Comparison of ENCODE assay signal across 8 cellular contexts in the genomic region with DNA sequence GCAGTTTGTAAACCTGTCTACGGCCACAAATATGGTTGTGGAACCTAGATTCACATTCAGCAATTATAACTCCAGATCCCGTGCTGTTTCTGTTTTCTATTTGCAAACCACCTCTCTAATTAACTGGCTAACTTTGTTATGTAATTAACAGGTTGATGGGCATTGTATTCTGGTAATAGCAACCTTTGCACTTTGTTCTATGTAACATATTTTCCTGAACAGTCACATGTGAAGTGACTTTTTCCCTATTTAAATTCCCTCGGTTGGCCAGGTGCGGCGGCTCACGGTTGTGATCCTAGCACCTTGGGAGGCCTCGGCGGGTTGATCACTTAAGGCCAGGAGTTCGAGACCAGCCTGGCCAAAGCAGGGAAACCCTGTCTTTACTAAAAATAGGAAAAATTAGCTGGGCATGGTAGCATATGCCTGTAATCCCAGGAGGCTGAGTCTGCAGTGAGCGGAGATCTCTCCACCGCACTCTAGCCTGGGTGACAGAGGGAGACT. TPM values are rescaled to one million over a fixed set of nuclear protein-coding genes. Genes with fewer than 3 reads are reported as not detected.
DNase-seq lines count a peak whose midpoint lies in the region; ATAC-seq, FAIRE-seq and TF ChIP-seq lines count a peak whose summit lies in the region.

No MANE protein-coding gene starts in this region.

- H3K4me3 ChIP-seq in BJ (ENCODE audit: low read depth, low read length) (peak overlapping the region; percentile 66), K562 (peak overlapping the region; percentile 77)

- TF ChIP-seq POLR2A in K562 (conservative IDR thresholded peaks at IDR 0.05): no peak

- H2AFZ ChIP-seq in K562 (ENCODE audit: low read depth, low read length): 0 out of 2 replicates have a peak overlapping the region, but pooled peaks have one; percentile 16

- no peaks in the 10 kb centered on the region for H3K27me3 Mint-ChIP-seq in mesothelial cell of epicardium (ENCODE audit: low read depth)

- under 1% methylated on average over 11 of the region's 11 CpGs for WGBS in K562 (ENCODE audit: insufficient coverage, low coverage, missing lambda C conversion rate)

- H3K79me2 ChIP-seq in K562 (ENCODE audit: control insufficient read depth, insufficient read depth, low read length): peaks cover 70% of the 10 kb centered on the region

- TF ChIP-seq RAD21 in K562 (CRISPR knock-in tag; conservative IDR thresholded peaks at IDR 0.05 in 1 of 2, IDR thresholded peaks at IDR 0.05 in 1 of 2): no peak

- no peaks in the 10 kb centered on the region for H3K36me3 Mint-ChIP-seq in mesothelial cell of epicardium

- H3K36me3 ChIP-seq in BJ (ENCODE audit: control insufficient read depth, insufficient read depth, low read length): no peaks in the 10 kb centered on the region
- peaks cover 21% of the 10 kb centered on the region; the same call in 2 of the 3 replicates for H3K36me3 ChIP-seq in K562 (ENCODE audit: control insufficient read depth, insufficient read depth, low read length)

- intact Hi-C loops in K562 (cut with micrococcal nuclease): loop anchor here (2.0 to 10.0 kb wide), 2 partner anchors 49 to 461 kb away; no protein-coding TSS in a partner anchor

- no peak overlapping the region for H3K27ac Mint-ChIP-seq in mesothelial cell of epicardium

- in situ Hi-C loops in K562 (cut with MboI): loop anchor here (5.0 kb wide), 1 partner anchor 61 kb away; the partner anchor contains the start of gene RABGGTB

- no peaks in the 10 kb centered on the region for H3K9me1 ChIP-seq in K562 (ENCODE audit: control insufficient read depth, insufficient read depth, low read length)

- ATAC-seq in K562 (peak; percentile 32), GM21825 (IDR thresholded peaks at IDR 0.05; ENCODE audit: unreplicated experiment) (no peak)

- peak overlapping the region; percentile 95 for H3K27ac ChIP-seq in K562 (ENCODE audit: extremely low read depth, low read depth, low read length)

- TF ChIP-seq CTCF in BJ (IDR thresholded peaks at IDR 0.05; ENCODE audit: insufficient read depth, low read depth, low read length): no peak
- TF ChIP-seq CTCF in K562 (IDR thresholded peaks at IDR 0.05 in 2 of 3, conservative IDR thresholded peaks at IDR 0.05 in 1 of 3; ENCODE audit: insufficient read depth in 2 of 3, low read depth in 1 of 3, low read length in 3 of 3): no peak
- no peak for TF ChIP-seq CTCF in mesothelial cell of epicardium (IDR thresholded peaks at IDR 0.05; ENCODE audit: unreplicated experiment)

- DNase-seq in BJ (ENCODE audit: low read depth) (no peak), HuH-7 (ENCODE audit: low spot score) (peak; percentile 30), K562 (ENCODE audit: extremely low read depth in 1 of 4, low spot score in 3 of 4) (peak in 2 of 4 experiments; percentile 14 to 60), mesothelial cell of epicardium (ENCODE audit: low spot score in 2 of 2, unreplicated experiment in 2 of 2) (no peak), NCI-H128 (lab: John Stamatoyannopoulos, UW; ENCODE audit: unreplicated experiment) (no peak)
- DNase-seq in stimulated activated CD4-positive, alpha-beta T cell treated with anti-CD3 and anti-CD28 coated beads, Interleukin-1b, Interleukin-23, amount 100 ng/mL, for 48 hours: no peak
- DNase-seq in activated CD4-positive, alpha-beta T cell treated with anti-CD3 and anti-CD28 coated beads, Interleukin-2, amount 50 U/mL, for 4 hours: no peak

- peaks cover 0 to 9% of the 10 kb centered on the region in 2 experiments; a peak in 3 of 5 replicates for H3K4me1 ChIP-seq in K562 (replicated peaks in 1 of 2; ENCODE audit: control insufficient read depth in 2 of 2, insufficient read depth in 2 of 2, low read length in 2 of 2)

- CTCF ChIA-PET in BJ (lab: Yijun Ruan, JAX): interaction anchor here (1.2 kb wide), 1 partner anchor 42 kb away, joined by 3 read pairs; no protein-coding TSS in a partner anchor
- CTCF ChIA-PET in K562 (lab: Yijun Ruan, JAX; ENCODE audit: low intra/inter-chr PET ratio): no interaction called here

- peaks cover 24% of the 10 kb centered on the region for H3K4me1 Mint-ChIP-seq in mesothelial cell of epicardium

- no peak for TF ChIP-seq EP300 in K562 (IDR thresholded peaks at IDR 0.05; ENCODE audit: low read length)

- peaks cover 5% of the 10 kb centered on the region for H3K9me3 ChIP-seq in K562 (replicated peaks; ENCODE audit: control insufficient read depth, insufficient read depth, low read depth, low read length)

- H3K4me3 Mint-ChIP-seq in mesothelial cell of epicardium: peak overlapping the region; percentile 98

- FAIRE-seq in K562 (lab: Jason Lieb, UNC): no peak

- peak overlapping the region; percentile 89 to 93 for H3K9ac ChIP-seq in K562 (ENCODE audit: insufficient read depth in 1 of 2, low read depth in 2 of 2, low read length in 2 of 2)

- no TSS peak for BruUV-seq in K562 (replicated peaks; lab: Mats Ljungman, UMichigan)

- POLR2A ChIA-PET in BJ (lab: Charles Lee) (no interaction called here), K562 (lab: Yijun Ruan, JAX) (interaction anchor here (0.7 to 1.3 kb wide), 3 partner anchors 9 to 110 kb away, joined by 3 read pairs; no protein-coding TSS in a partner anchor)

- peak overlapping the region; percentile 88 for H3K4me2 ChIP-seq in K562 (ENCODE audit: insufficient read depth, low read length)

- no peaks in the 10 kb centered on the region for H3K9me3 Mint-ChIP-seq in mesothelial cell of epicardium

- H3K27me3 ChIP-seq in BJ (ENCODE audit: control insufficient read depth, insufficient read depth, low read length) (no peaks in the 10 kb centered on the region), K562 (ENCODE audit: control insufficient read depth in 2 of 2, insufficient read depth in 2 of 2, low read length in 2 of 2) (no peaks in the 10 kb centered on the region)

- H4K20me1 ChIP-seq in K562 (replicated peaks; ENCODE audit: control insufficient read depth, insufficient read depth, low read length): no peaks in the 10 kb centered on the region

TF ChIP-seq in K562, 482 proteins besides CTCF, POLR2A, EP300 and RAD21 (continues in another document):
- TF ChIP-seq MLLT1 (IDR thresholded peaks at IDR 0.05): peak; percentile 7 to 26; a peak in 1 of 4 replicates
- TF ChIP-seq SOX6 (IDR thresholded peaks at IDR 0.05): 0 out of 2 replicates have a peak, but pooled peaks have one; percentile 11
- 0 out of 4 replicates have a peak, but pooled peaks of 1 of the 2 experiments have one; percentile 57 for TF ChIP-seq SIN3A (IDR thresholded peaks at IDR 0.05; ENCODE audit: borderline replicate concordance in 2 of 2, control insufficient read depth in 1 of 2, low read depth in 2 of 2, low read length in 2 of 2)
- TF ChIP-seq HDAC1 (IDR thresholded peaks at IDR 0.05): 0 out of 4 replicates have a peak, but pooled peaks of 1 of the 2 experiments have one; percentile 27
- no peak for TF ChIP-seq CC2D1A (IDR thresholded peaks at IDR 0.05)
- TF ChIP-seq, protein P1, sequence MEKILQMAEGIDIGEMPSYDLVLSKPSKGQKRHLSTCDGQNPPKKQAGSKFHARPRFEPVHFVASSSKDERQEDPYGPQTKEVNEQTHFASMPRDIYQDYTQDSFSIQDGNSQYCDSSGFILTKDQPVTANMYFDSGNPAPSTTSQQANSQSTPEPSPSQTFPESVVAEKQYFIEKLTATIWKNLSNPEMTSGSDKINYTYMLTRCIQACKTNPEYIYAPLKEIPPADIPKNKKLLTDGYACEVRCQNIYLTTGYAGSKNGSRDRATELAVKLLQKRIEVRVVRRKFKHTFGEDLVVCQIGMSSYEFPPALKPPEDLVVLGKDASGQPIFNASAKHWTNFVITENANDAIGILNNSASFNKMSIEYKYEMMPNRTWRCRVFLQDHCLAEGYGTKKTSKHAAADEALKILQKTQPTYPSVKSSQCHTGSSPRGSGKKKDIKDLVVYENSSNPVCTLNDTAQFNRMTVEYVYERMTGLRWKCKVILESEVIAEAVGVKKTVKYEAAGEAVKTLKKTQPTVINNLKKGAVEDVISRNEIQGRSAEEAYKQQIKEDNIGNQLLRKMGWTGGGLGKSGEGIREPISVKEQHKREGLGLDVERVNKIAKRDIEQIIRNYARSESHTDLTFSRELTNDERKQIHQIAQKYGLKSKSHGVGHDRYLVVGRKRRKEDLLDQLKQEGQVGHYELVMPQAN (IDR thresholded peaks at IDR 0.05; ENCODE audit: borderline replicate concordance): 0 out of 2 replicates have a peak, but pooled peaks have one; percentile 24

RNA-seq across cellular contexts. Expression of gene ACADM, which starts 1.4 kb away (rescaled TPM):
- polyA plus RNA-seq in BJ (2011; rRNA removed) (17.0 and 30.7 TPM in 2 replicates), K562 (2011; rRNA removed) (83.6 and 123 TPM in 2 replicates), K562 (2014; fragmentation: Illumina TruSeq; extraction: Trizol) (128 and 146 TPM in 2 replicates), K562 (2014; fragmentation: Nextera tagmentation; extraction: Ambion mirVana) (100 to 1,000 TPM; 103 to 119 TPM), K562 (2014; rRNA removed) (130 and 156 TPM in 2 replicates)
- 9.1 and 13.1 TPM in 2 replicates for polyA minus RNA-seq in BJ (2011; rRNA and poly(A)+ RNA removed)
- 44.5 and 129 TPM in 2 replicates for total RNA-seq in K562 (2011; cell fraction: chromatin; rRNA removed; ENCODE audit: low replicate concordance)
- 22.8 and 30.1 TPM in 2 replicates for total RNA-seq in K562 (2011; cell fraction: nucleolus; rRNA removed)
- 60.8 and 73.2 TPM in 2 replicates for total RNA-seq in K562 (2011; cell fraction: nucleoplasm; rRNA removed)
- total RNA-seq in K562 (2014; rRNA removed) (80.6 and 109 TPM in 2 replicates), K562 (2014; rRNA removed; fragmentation: Illumina TruSeq; extraction: Trizol) (128 and 155 TPM in 2 replicates), K562 (2015; rRNA removed; fragmentation: Illumina TruSeq; extraction: Trizol) (121 and 128 TPM in 2 replicates), K562 (2021) (77.8 and 82.5 TPM in 2 replicates), mesothelial cell of epicardium (36.4 to 41.8 TPM (median 39.2 TPM) in 3 replicates)
- polyA plus RNA-seq in K562 (2011; cell fraction: cytosol; rRNA removed): 18.7 and 34.0 TPM in 2 replicates
- 28.0 and 40.7 TPM in 2 replicates for polyA plus RNA-seq in K562 (2011; cell fraction: nucleus; rRNA removed)
- polyA plus RNA-seq in K562 (2012): 67.6 and 131 TPM in 2 replicates
- polyA minus RNA-seq in K562 (2011; rRNA and poly(A)+ RNA removed): 78.5 and 88.1 TPM in 2 replicates
- polyA minus RNA-seq in K562 (2011; cell fraction: cytosol; rRNA and poly(A)+ RNA removed): 20.8 and 20.9 TPM in 2 replicates
- polyA minus RNA-seq in K562 (2011; cell fraction: nucleus; rRNA and poly(A)+ RNA removed): 30.4 and 52.3 TPM in 2 replicates
